11 cellular contexts compared by ENCODE assay signal in genomic region chr12:24798335-24798734, GRCh38.
DNase-seq lines count a peak whose midpoint lies in the region; ATAC-seq and TF ChIP-seq lines count a peak whose summit lies in the region.
"Had no signal": no experiment of that assay in that cellular context is flagged by ENCODE, and none has a peak within 500 bp of the region (broad histone marks: within the 10 kb centered on the region; RNA-seq: fewer than 3 reads in every experiment).

No MANE protein-coding gene starts in this region.

- H3K9me3 ChIP-seq in tibial nerve, result no peaks in the 10 kb centered on the region
- H3K9me3 ChIP-seq: neutrophil had no signal

- no peak for TF ChIP-seq POLR2A in tibial nerve (IDR thresholded peaks at IDR 0.05)

- H3K4me1 ChIP-seq in tibial nerve, result peaks cover 0 to 6% (median 0%) of the 10 kb centered on the region in 4 donors

- H3K36me3 ChIP-seq in tibial nerve, result no peaks in the 10 kb centered on the region
- H3K36me3 ChIP-seq: neutrophil had no signal

- no peak for TF ChIP-seq CTCF in GM12864 (IDR thresholded peaks at IDR 0.05; ENCODE audit: low read depth, low read length, missing control alignments)
- TF ChIP-seq CTCF in tibial nerve (IDR thresholded peaks at IDR 0.05), result no peak

- no peak for TF ChIP-seq EP300 in tibial nerve (IDR thresholded peaks at IDR 0.05)

- ATAC-seq in GM19395 (IDR thresholded peaks at IDR 0.05; ENCODE audit: unreplicated experiment) (peak; percentile 90), HG02981 (IDR thresholded peaks at IDR 0.05; ENCODE audit: unreplicated experiment) (peak; percentile 90)

- peak overlapping the region in 1 of 4 donors; percentile 2 for H3K27ac ChIP-seq in tibial nerve
- H3K27ac ChIP-seq: neutrophil had no signal

- H3K27me3 ChIP-seq in tibial nerve, result no peaks in the 10 kb centered on the region
- H3K27me3 ChIP-seq: neutrophil had no signal

- H3K4me3 ChIP-seq in GM12864 (ENCODE audit: low read depth, low read length) (no peak overlapping the region), tibial nerve (no peak overlapping the region)

- DNase-seq in GM12864 (ENCODE audit: low read depth) (peak; percentile 64), NAMALWA (ENCODE audit: low spot score) (peak; percentile 81), NCI-H146 treated with DMSO at 0.1 percent for 48 hours (lab: John Stamatoyannopoulos, UW; ENCODE audit: unreplicated experiment) (no peak), mesenteric fat pad (ENCODE audit: low spot score) (no peak), tibial nerve (ENCODE audit: low spot score in 2 of 2) (no peak)
- no peak for DNase-seq in activated CD8-positive, alpha-beta memory T cell treated with anti-CD3 and anti-CD28 coated beads, Interleukin-2, amount 50 U/mL, for 4 hours
- DNase-seq: activated CD4-positive, alpha-beta T cell treated with anti-CD3 and anti-CD28 coated beads for 4 hours; COR-L47 had no signal

Comparison
In these comparisons a context has a peak if more than half of its experiments do, and no peak if none do; other contexts are left out.
1. DNase-seq: peak in GM12864 (single experiment) and NAMALWA (single experiment); none in NCI-H146 treated with DMSO at 0.1 percent for 48 hours (single experiment), mesenteric fat pad (single experiment), tibial nerve (0 of 2) and activated CD8-positive, alpha-beta memory T cell treated with anti-CD3 and anti-CD28 coated beads, Interleukin-2, amount 50 U/mL, for 4 hours (single experiment).